1 cellular context compared by ENCODE assay signal in genomic region chr10:102502337-102503151, GRCh38.
TF ChIP-seq lines count a peak whose summit lies in the region.

TSS of gene ACTR1A (minus strand) at chr10:102502712. CDS start at chr10:102502647, 65 bp downstream.

TF ChIP-seq in HepG2, 621 proteins besides CTCF, POLR2A, EP300 and RAD21 (continued from another document and continues in another):
- TF ChIP-seq TFAP4 (IDR thresholded peaks at IDR 0.05; ENCODE audit: borderline replicate concordance, low read depth) (no peak), ZBTB2 (CRISPR knock-in tag; IDR thresholded peaks at IDR 0.05; ENCODE audit: low read depth) (no peak), ZNF414 (CRISPR knock-in tag; IDR thresholded peaks at IDR 0.05) (peak; percentile 34; the same call in 1 of the 2 replicates), SNAPC5 (CRISPR knock-in tag; IDR thresholded peaks at IDR 0.05; ENCODE audit: borderline replicate concordance) (no peak; the same call in 1 of the 2 replicates), NONO (IDR thresholded peaks at IDR 0.05) (no peak), NONO (CRISPR knock-in tag; conservative IDR thresholded peaks at IDR 0.05) (no peak), ZNF207 (IDR thresholded peaks at IDR 0.05; ENCODE audit: borderline replicate concordance) (no peak), ZNF878 (CRISPR knock-in tag; IDR thresholded peaks at IDR 0.05) (no peak), ZNF784 (CRISPR knock-in tag; IDR thresholded peaks at IDR 0.05; ENCODE audit: borderline replicate concordance) (no peak), ZSCAN21 (CRISPR knock-in tag; IDR thresholded peaks at IDR 0.05; ENCODE audit: borderline replicate concordance) (no peak), MAFK (conservative IDR thresholded peaks at IDR 0.05 in 1 of 2, IDR thresholded peaks at IDR 0.05 in 1 of 2; ENCODE audit: low read length in 2 of 2) (no peak), NR2F1 (CRISPR knock-in tag; IDR thresholded peaks at IDR 0.05) (no peak), ZMAT5 (CRISPR knock-in tag; IDR thresholded peaks at IDR 0.05; ENCODE audit: borderline replicate concordance, low read depth) (no peak), NFIB (CRISPR knock-in tag; IDR thresholded peaks at IDR 0.05; ENCODE audit: borderline replicate concordance) (no peak), HOXA7 (CRISPR knock-in tag; IDR thresholded peaks at IDR 0.05) (no peak), THAP8 (CRISPR knock-in tag; IDR thresholded peaks at IDR 0.05; ENCODE audit: borderline replicate concordance) (no peak), XBP1 (CRISPR knock-in tag; IDR thresholded peaks at IDR 0.05) (no peak), PAF1 (CRISPR knock-in tag; IDR thresholded peaks at IDR 0.05) (no peak), ZNF687 (CRISPR knock-in tag; IDR thresholded peaks at IDR 0.05) (peak; percentile 79), ZFX (CRISPR knock-in tag; IDR thresholded peaks at IDR 0.05; ENCODE audit: low read depth) (peak; percentile 94), ZFP41 (CRISPR knock-in tag; IDR thresholded peaks at IDR 0.05; ENCODE audit: borderline replicate concordance) (no peak), CAMTA2 (CRISPR knock-in tag; IDR thresholded peaks at IDR 0.05; ENCODE audit: borderline replicate concordance) (no peak), ZNF296 (CRISPR knock-in tag; conservative IDR thresholded peaks at IDR 0.05) (no peak), ZNF572 (CRISPR knock-in tag; IDR thresholded peaks at IDR 0.05) (0 out of 2 replicates have a peak, but pooled peaks have one; percentile 64), RNF219 (CRISPR knock-in tag; IDR thresholded peaks at IDR 0.05) (no peak), CBFB (CRISPR knock-in tag; IDR thresholded peaks at IDR 0.05) (no peak), ZUFSP (CRISPR knock-in tag; IDR thresholded peaks at IDR 0.05; ENCODE audit: borderline replicate concordance) (no peak), ZNF557 (CRISPR knock-in tag; IDR thresholded peaks at IDR 0.05) (no peak), PAX8 (CRISPR knock-in tag; IDR thresholded peaks at IDR 0.05; ENCODE audit: borderline replicate concordance) (no peak), TIGD3 (CRISPR knock-in tag; IDR thresholded peaks at IDR 0.05; ENCODE audit: borderline replicate concordance) (no peak), STAT6 (CRISPR knock-in tag; IDR thresholded peaks at IDR 0.05; ENCODE audit: borderline replicate concordance) (no peak), SRF (IDR thresholded peaks at IDR 0.05; ENCODE audit: low read depth, low read length) (no peak), KDM5B (CRISPR knock-in tag; IDR thresholded peaks at IDR 0.05; ENCODE audit: borderline replicate concordance) (peak; percentile 88; the same call in 1 of the 2 replicates), SP1 (IDR thresholded peaks at IDR 0.05) (no peak), SP1 (CRISPR knock-in tag; IDR thresholded peaks at IDR 0.05) (no peak), GABPA (IDR thresholded peaks at IDR 0.05; ENCODE audit: low read depth, low read length) (peak; percentile 22; the same call in 1 of the 2 replicates), GABPA (CRISPR knock-in tag; IDR thresholded peaks at IDR 0.05; ENCODE audit: low read depth) (peak; percentile 87), ZNF282 (IDR thresholded peaks at IDR 0.05; ENCODE audit: partially characterized antibody) (no peak), BCLAF1 (IDR thresholded peaks at IDR 0.05) (no peak), ZNF136 (CRISPR knock-in tag; IDR thresholded peaks at IDR 0.05; ENCODE audit: low read depth) (no peak)
